12 cellular contexts compared by ENCODE assay signal in genomic region chr11:17906436-17906835, GRCh38.
DNase-seq lines count a peak whose midpoint lies in the region; ATAC-seq and TF ChIP-seq lines count a peak whose summit lies in the region.
"Had no signal": no experiment of that assay in that cellular context is flagged by ENCODE, and none has a peak within 500 bp of the region (broad histone marks: within the 10 kb centered on the region; RNA-seq: fewer than 3 reads in every experiment).

No MANE protein-coding gene starts in this region.

- H3K4me1 Mint-ChIP-seq in activated naive CD4-positive, alpha-beta T cell treated with anti-CD3 and anti-CD28 coated beads for 36 hours (ENCODE audit: low read depth), result no peaks in the 10 kb centered on the region
- H3K4me1 Mint-ChIP-seq in activated naive CD4-positive, alpha-beta T cell treated with anti-CD3 and anti-CD28 coated beads, Interleukin-2, amount 10 ng/mL, durations not matched to agents 7 days and 5 days, result no peaks in the 10 kb centered on the region

- BruUV-seq in OCI-LY7 (replicated peaks; lab: Mats Ljungman, UMichigan), result no TSS peak

- no peak overlapping the region for H3K4me2 ChIP-seq in OCI-LY7 (ENCODE audit: low read length)
- H3K4me2 ChIP-seq: KMS-11 had no signal

- WGBS in testis, 2 donors, result 77 to 88% methylated on average over 7 of the region's 7 CpGs

- H3K36me3 Mint-ChIP-seq in activated naive CD4-positive, alpha-beta T cell treated with anti-CD3 and anti-CD28 coated beads for 36 hours (ENCODE audit: low read depth), result no peaks in the 10 kb centered on the region
- no peaks in the 10 kb centered on the region for H3K36me3 Mint-ChIP-seq in activated naive CD4-positive, alpha-beta T cell treated with anti-CD3 and anti-CD28 coated beads, Interleukin-2, amount 10 ng/mL, durations not matched to agents 7 days and 5 days

- intact Hi-C loops in activated naive CD4-positive, alpha-beta T cell treated with anti-CD3 and anti-CD28 coated beads for 36 hours (cut with micrococcal nuclease), result loop anchor here (1.0 kb wide), 1 partner anchor 175 kb away; no protein-coding TSS in a partner anchor
- intact Hi-C loops in OCI-LY7 (cut with micrococcal nuclease; ENCODE audit: unreplicated experiment), result no loop called here
- intact Hi-C loops in testis (cut with DNase I; ENCODE audit: low total_unique reads), result no loop called here

- H3K36me3 ChIP-seq in OCI-LY7 (ENCODE audit: insufficient read depth, low read length) (peaks cover 3% of the 10 kb centered on the region; the same call in 1 of the 2 replicates), testis (ENCODE audit: low read depth, missing control alignments) (no peaks in the 10 kb centered on the region)
- H3K36me3 ChIP-seq: left lung had no signal

- no peaks in the 10 kb centered on the region for H3K4me1 ChIP-seq in OCI-LY7 (ENCODE audit: insufficient read depth, low read length, poor library complexity, severe bottlenecking)
- no peaks in the 10 kb centered on the region for H3K4me1 ChIP-seq in foreskin keratinocyte
- peaks cover 5% of the 10 kb centered on the region for H3K4me1 ChIP-seq in testis
- H3K4me1 ChIP-seq: left lung had no signal

- no peaks in the 10 kb centered on the region for H3K9me3 Mint-ChIP-seq in activated naive CD4-positive, alpha-beta T cell treated with anti-CD3 and anti-CD28 coated beads for 36 hours
- H3K9me3 Mint-ChIP-seq in activated naive CD4-positive, alpha-beta T cell treated with anti-CD3 and anti-CD28 coated beads, Interleukin-2, amount 10 ng/mL, durations not matched to agents 7 days and 5 days, result no peaks in the 10 kb centered on the region
- H3K9me3 Mint-ChIP-seq: central memory CD8-positive, alpha-beta T cell had no signal

- no peaks in the 10 kb centered on the region for H3K79me2 ChIP-seq in OCI-LY7 (ENCODE audit: insufficient read depth, low read depth, low read length)

- no peaks in the 10 kb centered on the region for H4K20me1 ChIP-seq in OCI-LY7 (ENCODE audit: insufficient read depth, low read length)

- no peak overlapping the region for H3K4me3 Mint-ChIP-seq in activated naive CD4-positive, alpha-beta T cell treated with anti-CD3 and anti-CD28 coated beads for 36 hours
- no peak overlapping the region for H3K4me3 Mint-ChIP-seq in activated naive CD4-positive, alpha-beta T cell treated with anti-CD3 and anti-CD28 coated beads, Interleukin-2, amount 10 ng/mL, durations not matched to agents 7 days and 5 days
- H3K4me3 Mint-ChIP-seq: central memory CD8-positive, alpha-beta T cell had no signal

- no peak overlapping the region for H3K27ac Mint-ChIP-seq in activated naive CD4-positive, alpha-beta T cell treated with anti-CD3 and anti-CD28 coated beads for 36 hours
- H3K27ac Mint-ChIP-seq in activated naive CD4-positive, alpha-beta T cell treated with anti-CD3 and anti-CD28 coated beads, Interleukin-2, amount 10 ng/mL, durations not matched to agents 7 days and 5 days, result no peak overlapping the region

- H3K9me2 ChIP-seq in OCI-LY7 (ENCODE audit: insufficient read depth, low read length), result no peaks in the 10 kb centered on the region

- no peaks in the 10 kb centered on the region for H3K27me3 Mint-ChIP-seq in activated naive CD4-positive, alpha-beta T cell treated with anti-CD3 and anti-CD28 coated beads for 36 hours (ENCODE audit: low read depth)
- H3K27me3 Mint-ChIP-seq in activated naive CD4-positive, alpha-beta T cell treated with anti-CD3 and anti-CD28 coated beads, Interleukin-2, amount 10 ng/mL, durations not matched to agents 7 days and 5 days, result no peaks in the 10 kb centered on the region
- H3K27me3 Mint-ChIP-seq: central memory CD8-positive, alpha-beta T cell had no signal

- H3K27me3 ChIP-seq in foreskin keratinocyte, result no peaks in the 10 kb centered on the region
- no peaks in the 10 kb centered on the region for H3K27me3 ChIP-seq in testis
- H3K27me3 ChIP-seq: left lung had no signal

- CTCF ChIA-PET in activated naive CD4-positive, alpha-beta T cell treated with anti-CD3 and anti-CD28 coated beads for 36 hours (lab: Charles Lee), result interaction anchor here (0.7 to 1.4 kb wide), 2 partner anchors 159 to 175 kb away, joined by 3 read pairs; no protein-coding TSS in a partner anchor
- CTCF ChIA-PET in activated naive CD4-positive, alpha-beta T cell treated with anti-CD3 and anti-CD28 coated beads, Interleukin-2, amount 10 ng/mL, durations not matched to agents 7 days and 5 days (lab: Charles Lee), result interaction anchor here (0.7 to 1.4 kb wide), 3 partner anchors 42 to 690 kb away, joined by 3 to 6 read pairs (median 3); no protein-coding TSS in a partner anchor
- CTCF ChIA-PET in OCI-LY7 (lab: Charles Lee; ENCODE audit: unreplicated experiment), result no interaction called here

- TF ChIP-seq CTCF in OCI-LY7 (conservative IDR thresholded peaks at IDR 0.05; ENCODE audit: low read length) (peak; percentile 37; the same call in 1 of the 2 replicates), foreskin keratinocyte (conservative IDR thresholded peaks at IDR 0.05) (peak; percentile 41), testis (IDR thresholded peaks at IDR 0.05) (no peak)

- no peak for ATAC-seq in foreskin keratinocyte
- no peak for ATAC-seq in HG03520 (IDR thresholded peaks at IDR 0.05; ENCODE audit: unreplicated experiment)
- ATAC-seq in HG03045 (IDR thresholded peaks at IDR 0.05; ENCODE audit: unreplicated experiment), result no peak
- no peak for ATAC-seq in GM18868 (IDR thresholded peaks at IDR 0.05; ENCODE audit: unreplicated experiment)
- ATAC-seq: activated CD4-positive, CD25-positive, alpha-beta regulatory T cell treated with anti-CD3 and anti-CD28 coated beads, Interleukin-2, amount 50 U/mL, for 24 hours; left lung had no signal

- H3K27ac ChIP-seq in OCI-LY7 (ENCODE audit: low read depth, low read length, poor library complexity, severe bottlenecking), result no peak overlapping the region
- no peak overlapping the region for H3K27ac ChIP-seq in foreskin keratinocyte
- H3K27ac ChIP-seq in testis, result no peak overlapping the region
- H3K27ac ChIP-seq: KMS-11, left lung had no signal

- peak; percentile 12 for DNase-seq in activated naive CD4-positive, alpha-beta T cell treated with anti-CD3 and anti-CD28 coated beads for 36 hours
- DNase-seq in activated naive CD4-positive, alpha-beta T cell treated with anti-CD3 and anti-CD28 coated beads, Interleukin-2, amount 10 ng/mL, durations not matched to agents 7 days and 5 days, result no peak
- DNase-seq in OCI-LY7 (ENCODE audit: low spot score) (peak; percentile 9), foreskin keratinocyte (no peak), testis (peak; percentile 35)

- no peaks in the 10 kb centered on the region for H3K9me3 ChIP-seq in OCI-LY7 (ENCODE audit: low read length)
- no peaks in the 10 kb centered on the region for H3K9me3 ChIP-seq in testis
- H3K9me3 ChIP-seq: left lung had no signal

- TF ChIP-seq POLR2A in testis (IDR thresholded peaks at IDR 0.05), result no peak

- H3K4me3 ChIP-seq in OCI-LY7 (ENCODE audit: low read depth, low read length, poor library complexity, severe bottlenecking) (no peak overlapping the region), testis (no peak overlapping the region)
- H3K4me3 ChIP-seq: left lung had no signal

- no peak overlapping the region for H2AFZ ChIP-seq in OCI-LY7 (ENCODE audit: low read length)

- POLR2A ChIA-PET in OCI-LY7 (lab: Charles Lee), result interaction anchor here (0.7 kb wide), 3 partner anchors 59 to 858 kb away, joined by 3 to 7 read pairs (median 6); no protein-coding TSS in a partner anchor

Comparison
In these comparisons a context has a peak if more than half of its experiments do, and no peak if none do; other contexts are left out.
1. DNase-seq: peak in activated naive CD4-positive, alpha-beta T cell treated with anti-CD3 and anti-CD28 coated beads for 36 hours (single experiment), OCI-LY7 (single experiment) and testis (single experiment); none in activated naive CD4-positive, alpha-beta T cell treated with anti-CD3 and anti-CD28 coated beads, Interleukin-2, amount 10 ng/mL, durations not matched to agents 7 days and 5 days (single experiment) and foreskin keratinocyte (0 of 2).
2. CTCF ChIP-seq: peak in OCI-LY7 (single experiment) and foreskin keratinocyte (single experiment); none in testis (0 of 3).